1 cellular context compared by ENCODE assay signal in genomic region chr2:65437392-65438135, GRCh38.
TF ChIP-seq lines count a peak whose summit lies in the region.

No MANE protein-coding gene starts in this region.

TF ChIP-seq in GM23338, 12 proteins besides CTCF, POLR2A, EP300 and RAD21 (continued from another document):
- TF ChIP-seq ZNF462 (CRISPR knock-in tag; IDR thresholded peaks at IDR 0.05) (no peak), EZH2phosphoT487 (IDR thresholded peaks at IDR 0.05; ENCODE audit: unreplicated experiment) (no peak)
